Comparison of ENCODE assay signal across 14 cellular contexts in genomic region chr10:13087986-13088618, GRCh38. TPM values are rescaled to one million over a fixed set of nuclear protein-coding genes. Genes with fewer than 3 reads are reported as not detected.
DNase-seq lines count a peak whose midpoint lies in the region; ATAC-seq and TF ChIP-seq lines count a peak whose summit lies in the region.
"Had no signal": no experiment of that assay in that cellular context is flagged by ENCODE, and none has a peak within 500 bp of the region (broad histone marks: within the 10 kb centered on the region; RNA-seq: fewer than 3 reads in every experiment).

No MANE protein-coding gene starts in this region.

- no peak overlapping the region for H2BK5ac ChIP-seq in mesendoderm (ENCODE audit: low read length)

- H3K9me3 Mint-ChIP-seq in T-helper 2 cell treated with Interferon-gamma antibody and Interleukin-4, amounts not matched to agents 5 μg/mL and 100 μg/mL, for 36 hours = peaks cover 23% of the 10 kb centered on the region

- H3K27ac Mint-ChIP-seq in T-helper 2 cell treated with Interferon-gamma antibody and Interleukin-4, amounts not matched to agents 5 μg/mL and 100 μg/mL, for 36 hours = peak overlapping the region; percentile 32

- peaks cover 11% of the 10 kb centered on the region for H3K27me3 Mint-ChIP-seq in T-helper 2 cell treated with Interferon-gamma antibody and Interleukin-4, amounts not matched to agents 5 μg/mL and 100 μg/mL, for 36 hours (ENCODE audit: low read depth)

- intact Hi-C loops in Right ventricle myocardium superior (cut with DNase I) = no loop called here
- intact Hi-C loops in left cardiac atrium (cut with DNase I) = no loop called here

- H3K4me1 ChIP-seq in tibial nerve = peaks cover 0 to 26% (median 2%) of the 10 kb centered on the region in 4 donors
- H3K4me1 ChIP-seq in mesendoderm (ENCODE audit: control insufficient read depth, low read depth, low read length) = no peaks in the 10 kb centered on the region
- H3K4me1 ChIP-seq: Peyer's patch had no signal

- WGBS in tibial nerve, 2 donors = 49 to 60% methylated on average over 7 of the region's 7 CpGs
- no CpG with 5 or more reads among the region's 7 CpGs for WGBS in mesendoderm (ENCODE audit: extremely low coverage, insufficient coverage, low lambda C conversion rate)

- DNase-seq in Right ventricle myocardium superior (no peak), left cardiac atrium (no peak), fibroblast of the conjunctiva (ENCODE audit: low read depth) (peak; percentile 29), tibial nerve (ENCODE audit: low spot score in 2 of 2) (peak in 1 of 2 donors; percentile 31), mesendoderm (no peak)
- DNase-seq in T-helper 2 cell treated with Interferon-gamma antibody and Interleukin-4, amounts not matched to agents 5 μg/mL and 100 μg/mL, for 36 hours (ENCODE audit: low spot score) = no peak
- DNase-seq in stimulated activated CD4-positive, alpha-beta T cell treated with anti-CD3 and anti-CD28 coated beads, Interleukin-4, amount 100 ng/mL, for 24 hours = no peak
- DNase-seq in stimulated activated CD4-positive, alpha-beta T cell treated with anti-CD3 and anti-CD28 coated beads, Interleukin-1b, Interleukin-23, amount 100 ng/mL, for 48 hours = no peak
- DNase-seq: activated naive CD4-positive, alpha-beta T cell treated with Interleukin-2 at 50 U/mL for 16 hours; NCI-H2029; Peyer's patch; transverse colon; WERI-Rb-1 had no signal

- no peak for TF ChIP-seq POLR2A in tibial nerve (IDR thresholded peaks at IDR 0.05)

- peak; percentile 12 to 65 for TF ChIP-seq EP300 in tibial nerve (IDR thresholded peaks at IDR 0.05)

- no peak overlapping the region for H2BK120ac ChIP-seq in mesendoderm (ENCODE audit: low read depth, low read length)

- H3K36me3 Mint-ChIP-seq in T-helper 2 cell treated with Interferon-gamma antibody and Interleukin-4, amounts not matched to agents 5 μg/mL and 100 μg/mL, for 36 hours (ENCODE audit: low read depth) = peaks cover 2% of the 10 kb centered on the region

- H3K56ac ChIP-seq in mesendoderm (ENCODE audit: low read length) = no peak overlapping the region

- H3K9me3 ChIP-seq in tibial nerve = peaks cover 0 to 20% (median 6%) of the 10 kb centered on the region in 4 donors

- H3K27me3 ChIP-seq in tibial nerve (no peaks in the 10 kb centered on the region), mesendoderm (ENCODE audit: insufficient read depth, low read length, poor library complexity) (no peaks in the 10 kb centered on the region)
- H3K27me3 ChIP-seq: neutrophil, Peyer's patch, transverse colon had no signal

- no peaks in the 10 kb centered on the region for H3K36me3 ChIP-seq in tibial nerve
- no peaks in the 10 kb centered on the region for H3K36me3 ChIP-seq in mesendoderm (ENCODE audit: control insufficient read depth, insufficient read depth, low read length)
- H3K36me3 ChIP-seq: neutrophil, Peyer's patch, transverse colon, WERI-Rb-1 had no signal

- peak; percentile 26 for ATAC-seq in Right ventricle myocardium superior (ENCODE audit: poor library complexity)
- ATAC-seq in left cardiac atrium = no peak

- TF ChIP-seq CTCF in tibial nerve (IDR thresholded peaks at IDR 0.05) = no peak

- H4K8ac ChIP-seq in mesendoderm (ENCODE audit: low read depth, low read length) = no peak overlapping the region

- no peak overlapping the region for H2BK15ac ChIP-seq in mesendoderm (replicated peaks; ENCODE audit: low read depth)

- no peak overlapping the region for H3K9ac ChIP-seq in mesendoderm (ENCODE audit: low read length)

- no peaks in the 10 kb centered on the region for H3K79me2 ChIP-seq in mesendoderm (ENCODE audit: control insufficient read depth, insufficient read depth, low read length)

- no peak overlapping the region for H3K23ac ChIP-seq in mesendoderm (ENCODE audit: low read length)

- no peak overlapping the region for H3K4ac ChIP-seq in mesendoderm (ENCODE audit: low read depth, low read length)

- H3K4me1 Mint-ChIP-seq in T-helper 2 cell treated with Interferon-gamma antibody and Interleukin-4, amounts not matched to agents 5 μg/mL and 100 μg/mL, for 36 hours (ENCODE audit: low read depth) = peaks cover 5% of the 10 kb centered on the region

- no peak overlapping the region for H3K4me3 ChIP-seq in tibial nerve
- H3K4me3 ChIP-seq in mesendoderm (ENCODE audit: low read length) = no peak overlapping the region
- H3K4me3 ChIP-seq: Peyer's patch, transverse colon had no signal

- no peak overlapping the region for H3K4me3 Mint-ChIP-seq in T-helper 2 cell treated with Interferon-gamma antibody and Interleukin-4, amounts not matched to agents 5 μg/mL and 100 μg/mL, for 36 hours

- H3K79me1 ChIP-seq in mesendoderm (ENCODE audit: low read length) = no peaks in the 10 kb centered on the region

- H2AK5ac ChIP-seq in mesendoderm (ENCODE audit: low read length) = no peak overlapping the region

- no peak overlapping the region for H4K5ac ChIP-seq in mesendoderm (ENCODE audit: low read length)

- H3K18ac ChIP-seq in mesendoderm (ENCODE audit: low read length) = no peak overlapping the region

- no peak overlapping the region for H3K4me2 ChIP-seq in mesendoderm (ENCODE audit: low read length)

- H3K27ac ChIP-seq in tibial nerve (peak overlapping the region in 1 of 4 donors; percentile 4), mesendoderm (ENCODE audit: low read depth, low read length) (no peak overlapping the region)
- H3K27ac ChIP-seq: neutrophil, Peyer's patch, WERI-Rb-1 had no signal

RNA-seq across cellular contexts. Expression of gene OPTN, which starts 11.9 kb away (rescaled TPM):
- total RNA-seq in Right ventricle myocardium superior (149 TPM), left cardiac atrium (100 to 1,000 TPM in 1 of 2 donors, 10 to 100 TPM in 1; 95.1 to 123 TPM), tibial nerve (10 to 100 TPM; 62.1 to 81.5 (median 73.7) TPM)
- polyA plus RNA-seq in mesendoderm (2013, experiment 1 of 2) = 3.7 TPM
- polyA plus RNA-seq in mesendoderm (2013, experiment 2 of 2) = 3.6 TPM
